ENCODE assay signal across 2 cellular contexts in the genomic region with DNA sequence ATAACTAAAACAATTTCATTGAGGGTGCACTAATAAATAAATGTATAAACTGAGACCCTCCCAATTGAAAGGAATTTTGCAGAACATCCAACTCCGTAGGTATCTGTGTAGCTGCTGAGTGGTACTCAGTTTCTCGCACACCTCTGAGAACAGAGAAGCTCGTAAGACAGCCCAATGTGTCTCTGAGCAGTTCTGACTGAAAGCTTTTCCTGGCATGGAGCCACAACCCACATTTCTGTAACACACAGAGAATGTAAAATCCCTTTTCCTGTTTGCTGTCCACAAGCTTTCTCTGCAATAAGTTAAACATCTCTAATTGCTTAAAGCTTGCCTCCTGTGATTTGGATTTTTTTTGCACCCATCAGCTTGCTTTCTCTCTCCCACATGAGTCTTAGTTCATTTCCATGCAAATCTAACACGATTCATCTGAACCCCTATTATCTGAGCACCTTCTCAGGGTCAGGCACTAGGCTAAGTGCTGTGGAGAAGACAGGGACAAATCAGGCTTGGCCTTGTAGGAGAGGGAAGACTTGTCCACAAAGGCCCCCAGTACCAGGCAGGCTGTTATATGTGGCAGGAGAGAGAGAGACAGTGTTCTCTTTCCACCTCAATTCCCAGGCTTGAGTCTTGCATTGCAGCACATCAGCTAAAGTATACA.
TF ChIP-seq lines count a peak whose summit lies in the region.

No MANE protein-coding gene starts in this region.

TF ChIP-seq in SK-N-SH, 30 proteins besides CTCF, POLR2A, EP300 and RAD21:
- TF ChIP-seq, protein P1, sequence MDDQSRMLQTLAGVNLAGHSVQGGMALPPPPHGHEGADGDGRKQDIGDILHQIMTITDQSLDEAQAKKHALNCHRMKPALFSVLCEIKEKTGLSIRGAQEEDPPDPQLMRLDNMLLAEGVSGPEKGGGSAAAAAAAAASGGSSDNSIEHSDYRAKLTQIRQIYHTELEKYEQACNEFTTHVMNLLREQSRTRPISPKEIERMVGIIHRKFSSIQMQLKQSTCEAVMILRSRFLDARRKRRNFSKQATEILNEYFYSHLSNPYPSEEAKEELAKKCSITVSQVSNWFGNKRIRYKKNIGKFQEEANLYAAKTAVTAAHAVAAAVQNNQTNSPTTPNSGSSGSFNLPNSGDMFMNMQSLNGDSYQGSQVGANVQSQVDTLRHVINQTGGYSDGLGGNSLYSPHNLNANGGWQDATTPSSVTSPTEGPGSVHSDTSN (IDR thresholded peaks at IDR 0.05) = peak; percentile 53
- TF ChIP-seq GATA2 (CRISPR knock-in tag; IDR thresholded peaks at IDR 0.05) (no peak), NFIC (IDR thresholded peaks at IDR 0.05; ENCODE audit: borderline replicate concordance) (peak; percentile 84), TCF12 (IDR thresholded peaks at IDR 0.05) (peak; percentile 50; the same call in 1 of the 2 replicates), TEAD4 (IDR thresholded peaks at IDR 0.05; ENCODE audit: borderline replicate concordance, insufficient read depth) (no peak)
- TF ChIP-seq, protein P2, sequence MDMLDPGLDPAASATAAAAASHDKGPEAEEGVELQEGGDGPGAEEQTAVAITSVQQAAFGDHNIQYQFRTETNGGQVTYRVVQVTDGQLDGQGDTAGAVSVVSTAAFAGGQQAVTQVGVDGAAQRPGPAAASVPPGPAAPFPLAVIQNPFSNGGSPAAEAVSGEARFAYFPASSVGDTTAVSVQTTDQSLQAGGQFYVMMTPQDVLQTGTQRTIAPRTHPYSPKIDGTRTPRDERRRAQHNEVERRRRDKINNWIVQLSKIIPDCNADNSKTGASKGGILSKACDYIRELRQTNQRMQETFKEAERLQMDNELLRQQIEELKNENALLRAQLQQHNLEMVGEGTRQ (IDR thresholded peaks at IDR 0.05; ENCODE audit: borderline replicate concordance, low read depth, low read length) = no peak
- TF ChIP-seq, protein P3, sequence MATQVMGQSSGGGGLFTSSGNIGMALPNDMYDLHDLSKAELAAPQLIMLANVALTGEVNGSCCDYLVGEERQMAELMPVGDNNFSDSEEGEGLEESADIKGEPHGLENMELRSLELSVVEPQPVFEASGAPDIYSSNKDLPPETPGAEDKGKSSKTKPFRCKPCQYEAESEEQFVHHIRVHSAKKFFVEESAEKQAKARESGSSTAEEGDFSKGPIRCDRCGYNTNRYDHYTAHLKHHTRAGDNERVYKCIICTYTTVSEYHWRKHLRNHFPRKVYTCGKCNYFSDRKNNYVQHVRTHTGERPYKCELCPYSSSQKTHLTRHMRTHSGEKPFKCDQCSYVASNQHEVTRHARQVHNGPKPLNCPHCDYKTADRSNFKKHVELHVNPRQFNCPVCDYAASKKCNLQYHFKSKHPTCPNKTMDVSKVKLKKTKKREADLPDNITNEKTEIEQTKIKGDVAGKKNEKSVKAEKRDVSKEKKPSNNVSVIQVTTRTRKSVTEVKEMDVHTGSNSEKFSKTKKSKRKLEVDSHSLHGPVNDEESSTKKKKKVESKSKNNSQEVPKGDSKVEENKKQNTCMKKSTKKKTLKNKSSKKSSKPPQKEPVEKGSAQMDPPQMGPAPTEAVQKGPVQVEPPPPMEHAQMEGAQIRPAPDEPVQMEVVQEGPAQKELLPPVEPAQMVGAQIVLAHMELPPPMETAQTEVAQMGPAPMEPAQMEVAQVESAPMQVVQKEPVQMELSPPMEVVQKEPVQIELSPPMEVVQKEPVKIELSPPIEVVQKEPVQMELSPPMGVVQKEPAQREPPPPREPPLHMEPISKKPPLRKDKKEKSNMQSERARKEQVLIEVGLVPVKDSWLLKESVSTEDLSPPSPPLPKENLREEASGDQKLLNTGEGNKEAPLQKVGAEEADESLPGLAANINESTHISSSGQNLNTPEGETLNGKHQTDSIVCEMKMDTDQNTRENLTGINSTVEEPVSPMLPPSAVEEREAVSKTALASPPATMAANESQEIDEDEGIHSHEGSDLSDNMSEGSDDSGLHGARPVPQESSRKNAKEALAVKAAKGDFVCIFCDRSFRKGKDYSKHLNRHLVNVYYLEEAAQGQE (IDR thresholded peaks at IDR 0.05; ENCODE audit: low read depth, low read length) = no peak

TF ChIP-seq in GM23338, 12 proteins besides CTCF, POLR2A, EP300 and RAD21 (continued from another document):
- TF ChIP-seq, protein P4, sequence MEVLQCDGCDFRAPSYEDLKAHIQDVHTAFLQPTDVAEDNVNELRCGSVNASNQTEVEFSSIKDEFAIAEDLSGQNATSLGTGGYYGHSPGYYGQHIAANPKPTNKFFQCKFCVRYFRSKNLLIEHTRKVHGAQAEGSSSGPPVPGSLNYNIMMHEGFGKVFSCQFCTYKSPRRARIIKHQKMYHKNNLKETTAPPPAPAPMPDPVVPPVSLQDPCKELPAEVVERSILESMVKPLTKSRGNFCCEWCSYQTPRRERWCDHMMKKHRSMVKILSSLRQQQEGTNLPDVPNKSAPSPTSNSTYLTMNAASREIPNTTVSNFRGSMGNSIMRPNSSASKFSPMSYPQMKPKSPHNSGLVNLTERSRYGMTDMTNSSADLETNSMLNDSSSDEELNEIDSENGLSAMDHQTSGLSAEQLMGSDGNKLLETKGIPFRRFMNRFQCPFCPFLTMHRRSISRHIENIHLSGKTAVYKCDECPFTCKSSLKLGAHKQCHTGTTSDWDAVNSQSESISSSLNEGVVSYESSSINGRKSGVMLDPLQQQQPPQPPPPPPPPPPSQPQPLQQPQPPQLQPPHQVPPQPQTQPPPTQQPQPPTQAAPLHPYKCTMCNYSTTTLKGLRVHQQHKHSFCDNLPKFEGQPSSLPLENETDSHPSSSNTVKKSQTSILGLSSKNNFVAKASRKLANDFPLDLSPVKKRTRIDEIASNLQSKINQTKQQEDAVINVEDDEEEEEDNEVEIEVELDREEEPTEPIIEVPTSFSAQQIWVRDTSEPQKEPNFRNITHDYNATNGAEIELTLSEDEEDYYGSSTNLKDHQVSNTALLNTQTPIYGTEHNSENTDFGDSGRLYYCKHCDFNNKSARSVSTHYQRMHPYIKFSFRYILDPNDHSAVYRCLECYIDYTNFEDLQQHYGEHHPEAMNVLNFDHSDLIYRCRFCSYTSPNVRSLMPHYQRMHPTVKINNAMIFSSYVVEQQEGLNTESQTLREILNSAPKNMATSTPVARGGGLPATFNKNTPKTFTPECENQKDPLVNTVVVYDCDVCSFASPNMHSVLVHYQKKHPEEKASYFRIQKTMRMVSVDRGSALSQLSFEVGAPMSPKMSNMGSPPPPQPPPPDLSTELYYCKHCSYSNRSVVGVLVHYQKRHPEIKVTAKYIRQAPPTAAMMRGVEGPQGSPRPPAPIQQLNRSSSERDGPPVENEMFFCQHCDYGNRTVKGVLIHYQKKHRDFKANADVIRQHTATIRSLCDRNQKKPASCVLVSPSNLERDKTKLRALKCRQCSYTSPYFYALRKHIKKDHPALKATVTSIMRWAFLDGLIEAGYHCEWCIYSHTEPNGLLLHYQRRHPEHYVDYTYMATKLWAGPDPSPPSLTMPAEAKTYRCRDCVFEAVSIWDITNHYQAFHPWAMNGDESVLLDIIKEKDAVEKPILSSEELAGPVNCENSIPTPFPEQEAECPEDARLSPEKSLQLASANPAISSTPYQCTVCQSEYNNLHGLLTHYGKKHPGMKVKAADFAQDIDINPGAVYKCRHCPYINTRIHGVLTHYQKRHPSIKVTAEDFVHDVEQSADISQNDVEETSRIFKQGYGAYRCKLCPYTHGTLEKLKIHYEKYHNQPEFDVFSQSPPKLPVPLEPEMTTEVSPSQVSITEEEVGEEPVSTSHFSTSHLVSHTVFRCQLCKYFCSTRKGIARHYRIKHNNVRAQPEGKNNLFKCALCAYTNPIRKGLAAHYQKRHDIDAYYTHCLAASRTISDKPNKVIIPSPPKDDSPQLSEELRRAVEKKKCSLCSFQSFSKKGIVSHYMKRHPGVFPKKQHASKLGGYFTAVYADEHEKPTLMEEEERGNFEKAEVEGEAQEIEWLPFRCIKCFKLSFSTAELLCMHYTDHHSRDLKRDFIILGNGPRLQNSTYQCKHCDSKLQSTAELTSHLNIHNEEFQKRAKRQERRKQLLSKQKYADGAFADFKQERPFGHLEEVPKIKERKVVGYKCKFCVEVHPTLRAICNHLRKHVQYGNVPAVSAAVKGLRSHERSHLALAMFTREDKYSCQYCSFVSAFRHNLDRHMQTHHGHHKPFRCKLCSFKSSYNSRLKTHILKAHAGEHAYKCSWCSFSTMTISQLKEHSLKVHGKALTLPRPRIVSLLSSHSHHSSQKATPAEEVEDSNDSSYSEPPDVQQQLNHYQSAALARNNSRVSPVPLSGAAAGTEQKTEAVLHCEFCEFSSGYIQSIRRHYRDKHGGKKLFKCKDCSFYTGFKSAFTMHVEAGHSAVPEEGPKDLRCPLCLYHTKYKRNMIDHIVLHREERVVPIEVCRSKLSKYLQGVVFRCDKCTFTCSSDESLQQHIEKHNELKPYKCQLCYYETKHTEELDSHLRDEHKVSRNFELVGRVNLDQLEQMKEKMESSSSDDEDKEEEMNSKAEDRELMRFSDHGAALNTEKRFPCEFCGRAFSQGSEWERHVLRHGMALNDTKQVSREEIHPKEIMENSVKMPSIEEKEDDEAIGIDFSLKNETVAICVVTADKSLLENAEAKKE (CRISPR knock-in tag; IDR thresholded peaks at IDR 0.05) = no peak
- TF ChIP-seq ZNF331 (CRISPR knock-in tag; IDR thresholded peaks at IDR 0.05; ENCODE audit: low read depth) (no peak), JUNB (IDR thresholded peaks at IDR 0.05; ENCODE audit: unreplicated experiment) (no peak), POLR2AphosphoS5 (IDR thresholded peaks at IDR 0.05; ENCODE audit: low read depth) (no peak), EZH2 (IDR thresholded peaks at IDR 0.05; ENCODE audit: low read depth, unreplicated experiment) (no peak), CREB1 (CRISPR knock-in tag; IDR thresholded peaks at IDR 0.05; ENCODE audit: low read depth) (no peak), STAT1 (IDR thresholded peaks at IDR 0.05; ENCODE audit: unreplicated experiment) (no peak), EZH2phosphoT487 (IDR thresholded peaks at IDR 0.05; ENCODE audit: unreplicated experiment) (no peak)
- TF ChIP-seq, protein P3 (IDR thresholded peaks at IDR 0.05; ENCODE audit: unreplicated experiment) = no peak
- TF ChIP-seq, protein P5, sequence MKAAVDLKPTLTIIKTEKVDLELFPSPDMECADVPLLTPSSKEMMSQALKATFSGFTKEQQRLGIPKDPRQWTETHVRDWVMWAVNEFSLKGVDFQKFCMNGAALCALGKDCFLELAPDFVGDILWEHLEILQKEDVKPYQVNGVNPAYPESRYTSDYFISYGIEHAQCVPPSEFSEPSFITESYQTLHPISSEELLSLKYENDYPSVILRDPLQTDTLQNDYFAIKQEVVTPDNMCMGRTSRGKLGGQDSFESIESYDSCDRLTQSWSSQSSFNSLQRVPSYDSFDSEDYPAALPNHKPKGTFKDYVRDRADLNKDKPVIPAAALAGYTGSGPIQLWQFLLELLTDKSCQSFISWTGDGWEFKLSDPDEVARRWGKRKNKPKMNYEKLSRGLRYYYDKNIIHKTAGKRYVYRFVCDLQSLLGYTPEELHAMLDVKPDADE (IDR thresholded peaks at IDR 0.05) = no peak
